8 cellular contexts compared by ENCODE assay signal in the genomic region with DNA sequence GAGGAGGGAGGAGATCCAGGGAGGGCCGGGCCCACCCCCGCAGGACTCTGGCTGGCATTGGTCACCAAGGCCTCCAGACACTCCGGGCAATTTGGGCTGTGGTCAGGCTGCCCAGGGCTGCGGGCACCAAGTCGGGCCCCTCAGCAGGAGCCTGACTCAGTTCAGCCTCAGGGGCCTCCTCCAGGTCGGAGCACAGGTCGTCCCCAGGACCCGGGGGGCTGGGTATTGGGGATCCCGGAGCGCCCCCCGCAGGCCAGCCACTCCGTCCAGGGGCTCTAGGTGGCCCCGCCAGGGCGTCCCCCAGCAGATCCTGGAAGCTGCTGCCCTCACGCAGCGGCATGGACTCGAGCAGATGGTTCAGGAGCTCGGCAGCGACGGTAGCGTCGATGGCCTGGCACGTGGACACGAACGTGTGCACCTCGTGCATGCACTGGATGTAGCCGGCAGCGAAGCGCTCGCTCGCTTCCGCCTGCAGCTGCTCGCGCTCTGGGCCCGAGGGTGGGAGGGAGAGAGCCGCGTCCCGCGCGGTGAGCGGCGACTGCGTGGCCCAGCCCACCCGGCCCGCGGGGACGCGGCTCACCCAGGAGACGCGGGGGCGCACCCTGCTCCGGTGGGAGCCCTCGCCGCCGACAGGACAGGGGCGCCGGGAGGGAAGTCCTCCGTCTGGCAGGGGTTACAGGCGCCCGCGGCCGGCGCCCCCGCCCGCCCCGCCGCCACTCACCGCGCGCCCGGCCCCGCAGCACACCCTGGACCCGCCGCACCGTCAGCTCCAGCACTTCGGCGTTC. TPM values are rescaled to one million over a fixed set of nuclear protein-coding genes. Genes with fewer than 3 reads are reported as not detected.
DNase-seq lines count a peak whose midpoint lies in the region; ATAC-seq, FAIRE-seq and TF ChIP-seq lines count a peak whose summit lies in the region.

No MANE protein-coding gene starts in this region.

- intact Hi-C loops in CD4-positive, alpha-beta memory T cell (cut with micrococcal nuclease), result no loop called here
- intact Hi-C loops in breast epithelium (cut with DNase I; ENCODE audit: low total_unique reads), result no loop called here

- peaks cover 2 to 35% (median 7%) of the 10 kb centered on the region in 4 donors for H3K4me1 Mint-ChIP-seq in CD4-positive, alpha-beta memory T cell
- peaks cover 30% of the 10 kb centered on the region for H3K4me1 Mint-ChIP-seq in nephron progenitor cell

- no peak for TF ChIP-seq CTCF in breast epithelium (IDR thresholded peaks at IDR 0.05)
- no peak for TF ChIP-seq CTCF in nephron progenitor cell (IDR thresholded peaks at IDR 0.05)

- no peak overlapping the region for H3K27ac ChIP-seq in CD4-positive, alpha-beta memory T cell (ENCODE audit: low read depth, low read length)
- peak overlapping the region in 1 of 2 donors; percentile 9 for H3K27ac ChIP-seq in breast epithelium

- ATAC-seq in GM21825 (IDR thresholded peaks at IDR 0.05; ENCODE audit: unreplicated experiment), result peak; percentile 2
- no peak for ATAC-seq in HG03175 (IDR thresholded peaks at IDR 0.05; ENCODE audit: unreplicated experiment)
- no peak for ATAC-seq in HG03025 (IDR thresholded peaks at IDR 0.05; ENCODE audit: low FRiP score, unreplicated experiment)

- CTCF ChIA-PET in CD4-positive, alpha-beta memory T cell (lab: Charles Lee; ENCODE audit: partially characterized antibody), result interaction anchor here (2.1 kb wide), 1 partner anchor 24 kb away, joined by 7 read pairs; no protein-coding TSS in a partner anchor

- peaks cover 15 to 17% of the 10 kb centered on the region in 2 donors for H3K27me3 Mint-ChIP-seq in CD4-positive, alpha-beta memory T cell
- peaks cover 10% of the 10 kb centered on the region for H3K27me3 Mint-ChIP-seq in nephron progenitor cell (ENCODE audit: low read depth, poor library complexity)

- no peak for FAIRE-seq in GM12892 (lab: Jason Lieb, UNC)

- H3K36me3 ChIP-seq in CD4-positive, alpha-beta memory T cell (ENCODE audit: insufficient read depth, low read length), result no peaks in the 10 kb centered on the region
- no peaks in the 10 kb centered on the region for H3K36me3 ChIP-seq in breast epithelium

- H3K4me3 ChIP-seq in CD4-positive, alpha-beta memory T cell (ENCODE audit: low read length in 2 of 2), result peak overlapping the region in 1 of 2 donors; percentile 28
- H3K4me3 ChIP-seq in breast epithelium, result peak overlapping the region; percentile 50 to 92 (median 68)

- no peaks in the 10 kb centered on the region for H3K36me3 Mint-ChIP-seq in CD4-positive, alpha-beta memory T cell
- no peaks in the 10 kb centered on the region for H3K36me3 Mint-ChIP-seq in nephron progenitor cell (ENCODE audit: low read depth)

- no peaks in the 10 kb centered on the region for H3K9me3 ChIP-seq in CD4-positive, alpha-beta memory T cell (ENCODE audit: control insufficient read depth in 1 of 2, low read length in 2 of 2)
- H3K9me3 ChIP-seq in breast epithelium, result no peaks in the 10 kb centered on the region

- peaks cover 8% of the 10 kb centered on the region for H3K27me3 ChIP-seq in CD4-positive, alpha-beta memory T cell (ENCODE audit: insufficient read depth, low read length)
- peaks cover 6 to 8% of the 10 kb centered on the region in 2 donors for H3K27me3 ChIP-seq in breast epithelium

- peak overlapping the region in 2 of 7 donors; percentile 54 to 70 for H3K27ac Mint-ChIP-seq in CD4-positive, alpha-beta memory T cell
- H3K27ac Mint-ChIP-seq in nephron progenitor cell, result no peak overlapping the region

- H3K9me3 Mint-ChIP-seq in CD4-positive, alpha-beta memory T cell, result no peaks in the 10 kb centered on the region
- H3K9me3 Mint-ChIP-seq in nephron progenitor cell, result no peaks in the 10 kb centered on the region

- H3K4me1 ChIP-seq in CD4-positive, alpha-beta memory T cell (ENCODE audit: insufficient read depth, low read length), result peaks cover 12% of the 10 kb centered on the region
- H3K4me1 ChIP-seq in breast epithelium, result peaks cover 6 to 9% of the 10 kb centered on the region in 2 donors

- peak; percentile 29 to 56 (median 41) for DNase-seq in CD4-positive, alpha-beta memory T cell
- DNase-seq in RPMI8226 (peak; percentile 15), breast epithelium (ENCODE audit: low spot score in 2 of 2) (peak in 1 of 2 donors; percentile 50), nephron progenitor cell (peak; percentile 34), GM12892 (ENCODE audit: insufficient read length) (no peak)

- TF ChIP-seq POLR2A in breast epithelium (IDR thresholded peaks at IDR 0.05) (no peak), GM12892 (IDR thresholded peaks at IDR 0.05; ENCODE audit: low read depth, low read length) (no peak)

- peak overlapping the region in 6 of 8 donors; percentile 26 to 67 (median 52) for H3K4me3 Mint-ChIP-seq in CD4-positive, alpha-beta memory T cell
- H3K4me3 Mint-ChIP-seq in nephron progenitor cell, result peak overlapping the region; percentile 65

- POLR2A ChIA-PET in CD4-positive, alpha-beta memory T cell (lab: Charles Lee; ENCODE audit: partially characterized antibody), result interaction anchor here (0.6 to 2.1 kb wide), 4 partner anchors 8 to 542 kb away, joined by 3 to 15 read pairs (median 4); partner anchors contain the start of gene ILKAP

RNA-seq across cellular contexts. Expression of gene HES6, which starts 0.9 kb away (rescaled TPM):
- total RNA-seq in CD4-positive, alpha-beta memory T cell, result 1 to 10 TPM in 1 of 2 experiments, under 1 TPM in 1; 0.67 to 2.1 TPM
- 1 to 10 TPM in 1 of 2 donors, under 1 TPM in 1; 0.99 to 4.9 TPM for polyA plus RNA-seq in CD4-positive, alpha-beta memory T cell
- 1 to 10 TPM; 4.0 to 5.6 (median 4.7) TPM for total RNA-seq in breast epithelium
- polyA plus RNA-seq in GM12892 (2012; ENCODE audit: missing spikeins), result 0.42 TPM

RNA-seq across cellular contexts. Expression of gene ILKAP, which starts 35.5 kb away (rescaled TPM):
- total RNA-seq in CD4-positive, alpha-beta memory T cell, result 10 to 100 TPM; 78.2 to 87.8 TPM
- polyA plus RNA-seq in CD4-positive, alpha-beta memory T cell, result 10 to 100 TPM; 44.4 to 48.3 TPM
- total RNA-seq in breast epithelium, result 10 to 100 TPM; 31.4 to 43.9 (median 38.3) TPM
- 31.2 TPM for polyA plus RNA-seq in GM12892 (2012; ENCODE audit: missing spikeins)

RNA-seq across cellular contexts. Expression of gene PER2, which starts 49.5 kb away (rescaled TPM):
- total RNA-seq in CD4-positive, alpha-beta memory T cell, result 10 to 100 TPM; 11.5 to 13.4 TPM
- polyA plus RNA-seq in CD4-positive, alpha-beta memory T cell, result 1 to 10 TPM in 1 of 2 donors, under 1 TPM in 1; 0.42 to 5.3 TPM
- 10 to 100 TPM; 14.1 to 29.7 (median 16.1) TPM for total RNA-seq in breast epithelium
- 3.3 TPM for polyA plus RNA-seq in GM12892 (2012; ENCODE audit: missing spikeins)
